15 cellular contexts compared by ENCODE assay signal in the genomic region with DNA sequence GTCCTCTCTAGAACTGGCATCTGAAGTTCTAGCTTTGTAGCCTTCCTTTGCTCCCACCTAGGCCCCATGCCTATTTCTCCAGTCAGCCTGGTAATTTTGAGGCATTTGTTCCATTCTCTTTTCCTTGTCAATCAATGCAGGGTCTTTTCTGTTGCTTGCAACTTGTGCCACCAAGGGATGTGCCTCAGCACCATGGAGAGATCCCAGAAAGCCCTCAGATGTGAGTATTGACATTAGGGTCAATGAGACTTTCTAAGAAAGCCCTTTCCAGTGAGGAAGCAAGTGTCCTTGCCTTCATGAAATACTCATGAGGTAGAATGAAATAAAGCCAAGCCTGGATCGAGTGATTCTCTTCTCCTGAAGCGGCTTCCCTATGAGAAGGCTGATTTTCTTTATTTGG.
"Had no signal": no experiment of that assay in that cellular context is flagged by ENCODE, and none has a peak within 500 bp of the region (broad histone marks: within the 10 kb centered on the region; RNA-seq: fewer than 3 reads in every experiment).

No MANE protein-coding gene starts in this region.

- H3K27ac ChIP-seq: breast epithelium, lower lobe of right lung, tibial nerve, vagina had no signal

- H3K36me3 ChIP-seq: breast epithelium, lower lobe of right lung, tibial nerve, vagina had no signal

- H3K4me3 ChIP-seq: breast epithelium, lower lobe of right lung, tibial nerve, vagina had no signal

- DNase-seq: activated CD4-positive, CD25-positive, alpha-beta regulatory T cell treated with anti-CD3 and anti-CD28 coated beads, Interleukin-2, amount 50 U/mL, for 72 hours; activated naive CD4-positive, alpha-beta T cell treated with Interleukin-2 at 50 U/mL for 16 hours; aorta; effector memory CD4-positive, alpha-beta T cell; foreskin melanocyte; immature natural killer cell; lower lobe of right lung; retina; stimulated activated CD4-positive, alpha-beta T cell treated with anti-CD3 and anti-CD28 coated beads, Interleukin-4, amount 100 ng/mL, for 24 hours; stimulated activated naive CD4-positive, alpha-beta T cell treated with Interleukin-2 at 50 U/mL for 16 hours; substantia nigra; T1000 had no signal

- H3K27me3 ChIP-seq: breast epithelium, tibial nerve, vagina had no signal
